8 cellular contexts compared by ENCODE assay signal in genomic region chr10:43202224-43202656, GRCh38.
DNase-seq lines count a peak whose midpoint lies in the region; TF ChIP-seq lines count a peak whose summit lies in the region.

No MANE protein-coding gene starts in this region.

- TF ChIP-seq POLR2A in adrenal gland (IDR thresholded peaks at IDR 0.05), result no peak

- no peak overlapping the region for H3K27ac Mint-ChIP-seq in HFFc6

- peaks cover 4% of the 10 kb centered on the region; the same call in 1 of the 2 replicates for H3K27me3 Mint-ChIP-seq in HFFc6 (ENCODE audit: insufficient read depth)

- H3K4me3 Mint-ChIP-seq in HFFc6, result peak overlapping the region; percentile 63

- H3K4me3 ChIP-seq in GM12865 (ENCODE audit: low read depth, low read length) (peak overlapping the region; percentile 48), NT2/D1 (ENCODE audit: insufficient read length, low read depth) (peak overlapping the region; percentile 67), adrenal gland (peak overlapping the region in 1 of 4 donors; percentile 42)

- H3K27me3 ChIP-seq in NT2/D1 (ENCODE audit: insufficient read depth, insufficient read length), result no peaks in the 10 kb centered on the region
- H3K27me3 ChIP-seq in adrenal gland, result no peaks in the 10 kb centered on the region

- H3K36me3 ChIP-seq in NT2/D1 (ENCODE audit: insufficient read depth, insufficient read length, low read length), result peaks cover 46% of the 10 kb centered on the region
- no peaks in the 10 kb centered on the region for H3K36me3 ChIP-seq in adrenal gland (replicated peaks in 1 of 2)

- H3K36me3 Mint-ChIP-seq in HFFc6 (ENCODE audit: low read depth), result no peaks in the 10 kb centered on the region

- DNase-seq in GM12865 (ENCODE audit: low read depth), result peak; percentile 51
- DNase-seq in HFFc6, result no peak
- DNase-seq in NT2/D1 (ENCODE audit: low read depth, low spot score), result no peak
- peak in 5 of 7 donors; percentile 6 to 52 (median 15) for DNase-seq in adrenal gland
- DNase-seq in iPS-NIHi11 (ENCODE audit: low spot score), result peak; percentile 77
- DNase-seq in stimulated activated CD4-positive, alpha-beta T cell treated with anti-CD3 and anti-CD28 coated beads, Interleukin-12 subunit alpha, Interleukin-12 subunit beta, amount 100 ng/mL, for 48 hours (ENCODE audit: low read depth in 2 of 3, low spot score in 1 of 3), result peak; percentile 35 to 53 (median 48)
- no peak for DNase-seq in NCI-H226
- no peak for DNase-seq in NCI-H524 treated with DMSO at 0.1 percent for 48 hours (lab: John Stamatoyannopoulos, UW)

- peak overlapping the region; percentile 56 for H3K9ac ChIP-seq in NT2/D1 (ENCODE audit: insufficient read length, low read depth)

- peaks cover 9% of the 10 kb centered on the region for H3K4me1 ChIP-seq in NT2/D1 (ENCODE audit: insufficient read depth, insufficient read length)
- peaks cover 4 to 21% of the 10 kb centered on the region in 2 donors for H3K4me1 ChIP-seq in adrenal gland (replicated peaks in 1 of 2)

- intact Hi-C loops in adrenal gland (cut with DNase I), result no loop called here

- H3K27ac ChIP-seq in adrenal gland, result no peak overlapping the region

- WGBS in adrenal gland, 4 donors, result 21 to 33% (median 31%) methylated on average over 4 to 29 of the region's 29 CpGs

- TF ChIP-seq CTCF in GM12865 (IDR thresholded peaks at IDR 0.05; ENCODE audit: insufficient read depth, low read depth, low read length, missing control alignments) (peak; percentile 71), HFFc6 (IDR thresholded peaks at IDR 0.05) (peak; percentile 79), adrenal gland (IDR thresholded peaks at IDR 0.05) (peak in 4 of 6 experiments; percentile 24 to 44 (median 34))

- no peaks in the 10 kb centered on the region for H3K9me3 Mint-ChIP-seq in HFFc6

- H3K9me3 ChIP-seq in NT2/D1 (ENCODE audit: insufficient read depth, low read length) (no peaks in the 10 kb centered on the region), adrenal gland (replicated peaks in 1 of 3) (no peaks in the 10 kb centered on the region)

- H3K4me1 Mint-ChIP-seq in HFFc6 (ENCODE audit: low read depth), result no peaks in the 10 kb centered on the region

Comparison
In these comparisons a context has a peak if more than half of its experiments do, and no peak if none do; other contexts are left out.
1. DNase-seq: peak in GM12865 (single experiment), adrenal gland (5 of 7), iPS-NIHi11 (single experiment) and stimulated activated CD4-positive, alpha-beta T cell treated with anti-CD3 and anti-CD28 coated beads, Interleukin-12 subunit alpha, Interleukin-12 subunit beta, amount 100 ng/mL, for 48 hours (3 of 3); none in HFFc6 (single experiment), NT2/D1 (single experiment), NCI-H226 (single experiment) and NCI-H524 treated with DMSO at 0.1 percent for 48 hours (single experiment).
2. Peak in every context shown above with its lines, with median percentiles within 50 percentile points of each other: CTCF ChIP-seq.